Comparison of ENCODE assay signal across 8 cellular contexts in the genomic region with DNA sequence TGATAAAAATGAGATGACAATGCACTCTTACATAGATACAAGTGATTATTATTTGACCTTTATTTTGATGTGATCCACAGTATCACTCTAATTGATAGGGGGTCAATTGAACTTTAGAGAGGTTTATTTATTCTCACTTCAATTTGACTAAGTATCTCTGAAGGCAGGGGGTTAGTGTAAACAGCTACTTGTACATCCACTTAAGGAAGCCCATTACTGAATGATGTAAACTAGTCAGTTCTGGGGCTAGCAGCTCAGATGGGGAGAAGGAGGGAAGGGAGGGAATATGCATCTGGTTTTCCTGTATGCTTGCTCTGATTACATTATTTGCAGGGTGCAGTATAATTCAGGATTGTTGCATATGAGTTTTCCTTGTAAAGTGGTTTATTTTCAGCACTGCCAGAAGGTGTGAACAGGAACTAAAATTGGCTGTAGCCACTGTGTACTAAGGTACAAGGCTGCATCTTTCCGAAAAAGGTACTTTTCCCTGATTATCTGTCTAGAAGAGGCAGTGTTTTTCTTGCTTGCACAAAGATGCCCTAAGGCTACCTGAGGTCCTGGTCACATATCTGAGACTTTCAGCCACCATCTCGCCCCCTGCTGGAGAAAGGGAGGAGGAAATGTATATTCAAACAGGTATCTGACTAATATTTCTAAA. TPM values are rescaled to one million over a fixed set of nuclear protein-coding genes. Genes with fewer than 3 reads are reported as not detected.
A peak's percentile ranks its signal among the peaks of the same experiment; 100 is the strongest.
DNase-seq lines count a peak whose midpoint lies in the region; ATAC-seq, FAIRE-seq and TF ChIP-seq lines count a peak whose summit lies in the region.

No MANE protein-coding gene starts in this region.

- no peak overlapping the region for H4K8ac ChIP-seq in H9 (replicated peaks; ENCODE audit: insufficient read length, low read depth, low read length)

- H3T11ph ChIP-seq in H9 (ENCODE audit: low read length) = no peak overlapping the region

- DNase-seq in Caco-2 (peak; percentile 72 to 75), H9 (peak; percentile 51), RWPE2 (ENCODE audit: low spot score) (no peak), amniotic epithelial cell (ENCODE audit: low read depth) (peak; percentile 46), keratinocyte (ENCODE audit: low read depth, low spot score) (peak; percentile 40), NCI-H446 treated with DMSO at 0.1 percent for 48 hours (lab: John Stamatoyannopoulos, UW) (no peak)
- DNase-seq in stimulated activated CD8-positive, alpha-beta memory T cell treated with anti-CD3 and anti-CD28 coated beads, Interleukin-12 subunit alpha, Interleukin-12 subunit beta, amount 100 ng/mL, for 4 hours (ENCODE audit: low read depth) = peak; percentile 2

- H4K91ac ChIP-seq in H9 (ENCODE audit: insufficient read length, low read depth, low read length) = no peak overlapping the region

- H3K18ac ChIP-seq in H9 (ENCODE audit: insufficient read length, low read depth, low read length) = no peak overlapping the region

- H3K4me3 ChIP-seq in Caco-2 (ENCODE audit: low read depth, low read length) (no peak overlapping the region), RWPE2 (ENCODE audit: severe bottlenecking) (no peak overlapping the region), keratinocyte (ENCODE audit: control insufficient read depth in 2 of 3, extremely low read depth in 1 of 3, insufficient read depth in 2 of 3, low read depth in 1 of 3, low read length in 3 of 3) (no peak overlapping the region)

- H3K27me3 Mint-ChIP-seq in Caco-2 (ENCODE audit: insufficient read depth, unreplicated experiment) (no peaks in the 10 kb centered on the region), H9 (ENCODE audit: low read depth) (no peaks in the 10 kb centered on the region)

- H3K36me3 Mint-ChIP-seq in Caco-2 (ENCODE audit: insufficient read depth, unreplicated experiment) (peaks cover 4% of the 10 kb centered on the region), H9 (ENCODE audit: insufficient read depth in 1 of 3, low read depth in 3 of 3) (peaks cover 0 to 12% (median 3%) of the 10 kb centered on the region in 3 experiments; a peak in 3 of 7 replicates)

- no peak overlapping the region for H2BK120ac ChIP-seq in H9 (ENCODE audit: low read depth, low read length, poor library complexity, severe bottlenecking)

- TF ChIP-seq CTCF in Caco-2 (IDR thresholded peaks at IDR 0.05; ENCODE audit: insufficient read depth in 1 of 2, low read depth in 1 of 2, low read length in 1 of 2, severe bottlenecking in 1 of 2, unreplicated experiment in 1 of 2) (peak; percentile 64 to 77), H9 (conservative IDR thresholded peaks at IDR 0.05) (peak; percentile 89), RWPE2 (IDR thresholded peaks at IDR 0.05; ENCODE audit: poor library complexity, severe bottlenecking) (peak; percentile 93), keratinocyte (optimal IDR thresholded peaks at IDR 0.05 in 1 of 3, IDR thresholded peaks at IDR 0.05 in 1 of 3, conservative IDR thresholded peaks at IDR 0.05 in 1 of 3; ENCODE audit: extremely low read depth in 1 of 3, insufficient read depth in 2 of 3, low read length in 3 of 3) (peak; percentile 63 to 80 (median 65))

- no peak overlapping the region for H2BK5ac ChIP-seq in H9 (ENCODE audit: insufficient read length, low read length)

- H3K4me1 ChIP-seq in Caco-2 = 0 out of 2 replicates have a peak, but pooled peaks cover 5% of the 10 kb centered on the region
- H3K4me1 ChIP-seq in H9 (ENCODE audit: insufficient read depth, low read length) = no peaks in the 10 kb centered on the region
- H3K4me1 ChIP-seq in RWPE2 (ENCODE audit: insufficient read depth, poor library complexity, severe bottlenecking) = no peaks in the 10 kb centered on the region
- peaks cover 6% of the 10 kb centered on the region for H3K4me1 ChIP-seq in keratinocyte (ENCODE audit: control insufficient read depth, extremely low read depth, insufficient read depth, low read length)

- H2AK5ac ChIP-seq in H9 (ENCODE audit: insufficient read length, low read length) = no peak overlapping the region

- H3K23me2 ChIP-seq in H9 (ENCODE audit: insufficient read length, low read depth, low read length, poor library complexity, severe bottlenecking) = no peaks in the 10 kb centered on the region

- H2BK12ac ChIP-seq in H9 (ENCODE audit: insufficient read length, low read depth, low read length) = no peak overlapping the region

- POLR2A ChIA-PET in Caco-2 (lab: Charles Lee) = no interaction called here

- no peaks in the 10 kb centered on the region for H3K79me1 ChIP-seq in H9 (ENCODE audit: insufficient read depth, low read depth, low read length, poor library complexity, severe bottlenecking)

- no peak overlapping the region for H3K9ac ChIP-seq in H9 (ENCODE audit: extremely low read depth, insufficient read length, low read length)
- no peak overlapping the region for H3K9ac ChIP-seq in keratinocyte (ENCODE audit: control insufficient read depth, extremely low read depth, insufficient read depth, low read length)

- no peak overlapping the region for H4K5ac ChIP-seq in H9 (ENCODE audit: insufficient read length, low read depth, low read length)

- no peaks in the 10 kb centered on the region for H4K20me1 ChIP-seq in H9 (ENCODE audit: control insufficient read depth, insufficient read depth, insufficient read length)
- peaks cover 6% of the 10 kb centered on the region for H4K20me1 ChIP-seq in keratinocyte (ENCODE audit: control insufficient read depth, extremely low read depth, insufficient read depth, low read length)

- no peaks in the 10 kb centered on the region for H3K9me3 Mint-ChIP-seq in Caco-2 (ENCODE audit: unreplicated experiment)
- H3K9me3 Mint-ChIP-seq in H9 = no peaks in the 10 kb centered on the region

- H3K4me2 ChIP-seq in H9 (ENCODE audit: insufficient read depth, insufficient read length, low read length) (no peak overlapping the region), keratinocyte (ENCODE audit: control insufficient read depth, extremely low read depth, insufficient read depth, low read depth, low read length) (no peak overlapping the region)

- H3K56ac ChIP-seq in H9 (ENCODE audit: insufficient read length, low read depth, low read length) = no peak overlapping the region

- H3K79me2 ChIP-seq in H9 (ENCODE audit: insufficient read depth, low read length) (no peaks in the 10 kb centered on the region), keratinocyte (ENCODE audit: control insufficient read depth, insufficient read depth, low read length) (peaks cover 18% of the 10 kb centered on the region)

- CTCF ChIA-PET in Caco-2 (lab: Charles Lee) = no interaction called here

- H2AFZ ChIP-seq in H9 (ENCODE audit: low read length) = no peak overlapping the region
- H2AFZ ChIP-seq in keratinocyte (ENCODE audit: control insufficient read depth, low read length) = no peak overlapping the region

- intact Hi-C loops in Caco-2 (cut with micrococcal nuclease; ENCODE audit: unreplicated experiment) = loop anchor here (5.0 to 10.0 kb wide), 2 partner anchors 132 to 494 kb away; no protein-coding TSS in a partner anchor

- ATAC-seq in RWPE2 (ENCODE audit: low read depth) (peak; percentile 56), GM19463 (IDR thresholded peaks at IDR 0.05; ENCODE audit: unreplicated experiment) (no peak)

- H2BK20ac ChIP-seq in H9 (ENCODE audit: low read depth, low read length, poor library complexity, severe bottlenecking) = no peak overlapping the region

- dilution Hi-C loops in keratinocyte (cut with MboI; ENCODE audit: extremely low pct_ligation_motif_present, low sequenced_read_pairs) = no loop called here

- no peak overlapping the region for H3K14ac ChIP-seq in H9 (ENCODE audit: insufficient read depth, low read length)

- H3K36me3 ChIP-seq in Caco-2 (ENCODE audit: control insufficient read depth, insufficient read depth, low read length) (no peaks in the 10 kb centered on the region), RWPE2 (ENCODE audit: low read depth) (peaks cover 23% of the 10 kb centered on the region), keratinocyte (ENCODE audit: control insufficient read depth in 2 of 2, extremely low read depth in 1 of 2, insufficient read depth in 2 of 2, low read length in 2 of 2) (no peaks in the 10 kb centered on the region)

- peak overlapping the region; percentile 6 for H3K27ac Mint-ChIP-seq in Caco-2 (ENCODE audit: unreplicated experiment)
- H3K27ac Mint-ChIP-seq in H9 = 0 out of 7 replicates have a peak overlapping the region, but pooled peaks of 1 of the 3 experiments have one; percentile 77

- no CpG with 5 or more reads among the region's 2 CpGs for WGBS in H9 (ENCODE audit: extremely low coverage, insufficient read length, low lambda C conversion rate)

- no peak overlapping the region for H3K23ac ChIP-seq in H9 (ENCODE audit: insufficient read length, low read depth, low read length)

- H3K4me3 Mint-ChIP-seq in Caco-2 (ENCODE audit: unreplicated experiment) (no peak overlapping the region), H9 (no peak overlapping the region)

- H3K9me3 ChIP-seq in Caco-2 (no peaks in the 10 kb centered on the region), H9 (ENCODE audit: control insufficient read depth, low read depth, low read length) (no peaks in the 10 kb centered on the region), RWPE2 (ENCODE audit: severe bottlenecking) (no peaks in the 10 kb centered on the region), keratinocyte (ENCODE audit: control insufficient read depth, low read depth, low read length) (no peaks in the 10 kb centered on the region)

- peaks cover 7% of the 10 kb centered on the region for H3K4me1 Mint-ChIP-seq in Caco-2 (ENCODE audit: low read depth, unreplicated experiment)
- peaks cover 0 to 6% of the 10 kb centered on the region in 2 experiments; a peak in 1 of 4 replicates for H3K4me1 Mint-ChIP-seq in H9

- no peaks in the 10 kb centered on the region for H3K27me3 ChIP-seq in Caco-2 (replicated peaks; ENCODE audit: control insufficient read depth, insufficient read depth, low read length)
- H3K27me3 ChIP-seq in H9 (ENCODE audit: insufficient read depth, low read length) = no peaks in the 10 kb centered on the region
- no peaks in the 10 kb centered on the region for H3K27me3 ChIP-seq in RWPE2 (ENCODE audit: insufficient read depth, poor library complexity, severe bottlenecking)
- no peaks in the 10 kb centered on the region for H3K27me3 ChIP-seq in keratinocyte (ENCODE audit: control insufficient read depth, extremely low read depth, insufficient read depth, low read length)

- no peak overlapping the region for H3K4ac ChIP-seq in H9 (ENCODE audit: low read depth, low read length)

- H3K9me1 ChIP-seq in keratinocyte (ENCODE audit: control insufficient read depth, extremely low read depth, insufficient read depth, low read length) = peaks cover 2% of the 10 kb centered on the region

- no TSS peak for BruUV-seq in Caco-2 (replicated peaks; lab: Mats Ljungman, UMichigan)

- FAIRE-seq in keratinocyte (lab: Jason Lieb, UNC) = peak; percentile 46

- no peak overlapping the region for H3K27ac ChIP-seq in H9 (ENCODE audit: insufficient read length, low read depth, low read length)
- no peak overlapping the region for H3K27ac ChIP-seq in RWPE2 (ENCODE audit: poor library complexity, severe bottlenecking)
- H3K27ac ChIP-seq in keratinocyte (ENCODE audit: control insufficient read depth, insufficient read depth, low read length) = no peak overlapping the region

- no peak overlapping the region for H2BK15ac ChIP-seq in H9 (ENCODE audit: low read depth, low read length)

RNA-seq across cellular contexts. Expression of a gene that starts 51.2 kb away (rescaled TPM):
- total RNA-seq in Caco-2 (2022) (71.1 and 83.8 TPM in 2 replicates), H9 (2021) (78.1 and 83.3 TPM in 2 replicates)
- polyA plus RNA-seq in keratinocyte = 58.9 to 98.7 TPM (median 79.2 TPM) in 3 replicates
- 17.9 TPM for polyA plus RNA-seq in keratinocyte (2011; ENCODE audit: low read depth)
- 47.8 and 68.7 TPM in 2 replicates for polyA plus RNA-seq in keratinocyte (2011; cell fraction: cytosol; rRNA removed)
- polyA plus RNA-seq in keratinocyte (2011; cell fraction: nucleus; rRNA removed) = 55.8 and 58.3 TPM in 2 replicates
- 26.4 and 46.7 TPM in 2 replicates for polyA plus RNA-seq in keratinocyte (2012; ENCODE audit: low replicate concordance)
- 68.0 to 132 TPM (median 89.5 TPM) in 3 replicates for polyA minus RNA-seq in keratinocyte
- polyA minus RNA-seq in keratinocyte (2011; cell fraction: cytosol; rRNA and poly(A)+ RNA removed) = 65.4 TPM
- 36.3 and 66.4 TPM in 2 replicates for polyA minus RNA-seq in keratinocyte (2011; cell fraction: nucleus; rRNA and poly(A)+ RNA removed)

RNA-seq across cellular contexts. Expression of a gene that starts 51.3 kb away (rescaled TPM):
- 11.6 and 12.5 TPM in 2 replicates for total RNA-seq in Caco-2 (2022)
- 12.7 and 12.9 TPM in 2 replicates for total RNA-seq in H9 (2021)
- 9.9 to 13.1 TPM (median 11.5 TPM) in 3 replicates for polyA plus RNA-seq in keratinocyte
- polyA plus RNA-seq in keratinocyte (2011; ENCODE audit: low read depth) = 6.4 TPM
- polyA plus RNA-seq in keratinocyte (2011; cell fraction: cytosol; rRNA removed) = 6.9 and 12.8 TPM in 2 replicates
- polyA plus RNA-seq in keratinocyte (2011; cell fraction: nucleus; rRNA removed) = 17.7 and 18.9 TPM in 2 replicates
- polyA plus RNA-seq in keratinocyte (2012; ENCODE audit: low replicate concordance) = 6.1 and 6.9 TPM in 2 replicates
- polyA minus RNA-seq in keratinocyte = 7.0 to 13.2 TPM (median 9.0 TPM) in 3 replicates
- polyA minus RNA-seq in keratinocyte (2011; cell fraction: cytosol; rRNA and poly(A)+ RNA removed) = 5.4 TPM
- polyA minus RNA-seq in keratinocyte (2011; cell fraction: nucleus; rRNA and poly(A)+ RNA removed) = 4.9 and 9.6 TPM in 2 replicates

Comparison
In these comparisons a context has a peak if more than half of its experiments do, and no peak if none do; other contexts are left out.
1. DNase-seq: peak in Caco-2 (2 of 2), H9 (single experiment), amniotic epithelial cell (single experiment), keratinocyte (single experiment) and stimulated activated CD8-positive, alpha-beta memory T cell treated with anti-CD3 and anti-CD28 coated beads, Interleukin-12 subunit alpha, Interleukin-12 subunit beta, amount 100 ng/mL, for 4 hours (single experiment); none in RWPE2 (single experiment) and NCI-H446 treated with DMSO at 0.1 percent for 48 hours (single experiment).
2. Peak in every context shown above with its lines, with median percentiles within 50 percentile points of each other: CTCF ChIP-seq.